29 cellular contexts compared by ENCODE assay signal in genomic region chr6:946546-946945, GRCh38.
DNase-seq lines count a peak whose midpoint lies in the region; ATAC-seq and TF ChIP-seq lines count a peak whose summit lies in the region.
"Had no signal": no experiment of that assay in that cellular context is flagged by ENCODE, and none has a peak within 500 bp of the region (broad histone marks: within the 10 kb centered on the region; RNA-seq: fewer than 3 reads in every experiment).

No MANE protein-coding gene starts in this region.

- peaks cover 5% of the 10 kb centered on the region; the same call in 1 of the 2 replicates for H3K4me1 ChIP-seq in GM23248 (ENCODE audit: insufficient read depth)
- H3K4me1 ChIP-seq: neural progenitor cell, tibial artery had no signal

- H3K9me3 Mint-ChIP-seq in stimulated activated effector memory CD8-positive, alpha-beta T cell treated with anti-CD3 and anti-CD28 coated beads, Interleukin-12 subunit alpha, Interleukin-12 subunit beta, amount 100 ng/mL, for 72 hours: no peaks in the 10 kb centered on the region
- H3K9me3 Mint-ChIP-seq: activated naive CD4-positive, alpha-beta T cell treated with anti-CD3 and anti-CD28 coated beads, Interleukin-2, amount 50 U/mL, for 72 hours; activated T-helper 1 cell treated with anti-CD3 and anti-CD28 coated beads, Interleukin-12 subunit alpha, Interleukin-12 subunit beta, Interleukin-2, Interleukin-4 antibody, amounts not matched to agents 30 ng/mL and 10 ng/mL and 1 ng/mL, durations not matched to agents 14 hours and 24 hours and 36 hours; stimulated activated naive CD8-positive, alpha-beta T cell treated with anti-CD3 and anti-CD28 coated beads, Interleukin-15, Interleukin-2, amounts not matched to agents 100 ng/mL and 50 ng/mL, for 24 hours had no signal

- H3K9me3 ChIP-seq in GM23248 (ENCODE audit: low read depth): no peaks in the 10 kb centered on the region
- H3K9me3 ChIP-seq: mucosa of descending colon, SJSA1 had no signal

- H3K4me2 ChIP-seq in GM23248 (ENCODE audit: unreplicated experiment): peak overlapping the region; percentile 33
- H3K4me2 ChIP-seq: neural progenitor cell had no signal

- H3K36me3 Mint-ChIP-seq in stimulated activated effector memory CD8-positive, alpha-beta T cell treated with anti-CD3 and anti-CD28 coated beads, Interleukin-12 subunit alpha, Interleukin-12 subunit beta, amount 100 ng/mL, for 72 hours: no peaks in the 10 kb centered on the region
- H3K36me3 Mint-ChIP-seq: activated naive CD4-positive, alpha-beta T cell treated with anti-CD3 and anti-CD28 coated beads, Interleukin-2, amount 50 U/mL, for 72 hours; CD14-positive monocyte; neural progenitor cell had no signal

- no peak overlapping the region for H3K4me3 Mint-ChIP-seq in stimulated activated effector memory CD8-positive, alpha-beta T cell treated with anti-CD3 and anti-CD28 coated beads, Interleukin-12 subunit alpha, Interleukin-12 subunit beta, amount 100 ng/mL, for 72 hours
- H3K4me3 Mint-ChIP-seq: activated T-helper 1 cell treated with anti-CD3 and anti-CD28 coated beads, Interleukin-12 subunit alpha, Interleukin-12 subunit beta, Interleukin-2, Interleukin-4 antibody, amounts not matched to agents 30 ng/mL and 10 ng/mL and 1 ng/mL, durations not matched to agents 14 hours and 24 hours and 36 hours; CD14-positive monocyte; neural progenitor cell; stimulated activated naive CD8-positive, alpha-beta T cell treated with anti-CD3 and anti-CD28 coated beads, Interleukin-15, Interleukin-2, amounts not matched to agents 100 ng/mL and 50 ng/mL, for 24 hours had no signal

- whole genome bisulfite sequencing in GM23248 (ENCODE audit: low coverage in 1 of 2, low lambda C conversion rate in 2 of 2, missing lambda C conversion rate in 2 of 2), 2 experiments: 3 to 4% methylated on average over 3 of the region's 3 CpGs

- peak; percentile 21 for DNase-seq in AG04449 (ENCODE audit: low read depth, low spot score)
- DNase-seq in GM23248: peak; percentile 77
- peak; percentile 74 for DNase-seq in dedifferentiated amniotic fluid mesenchymal stem cell (ENCODE audit: extremely low spot score)
- DNase-seq in kidney tubule cell (ENCODE audit: low spot score): peak; percentile 65
- no peak for DNase-seq in GM19240 (ENCODE audit: insufficient read length, low spot score)
- no peak for DNase-seq in NCI-H510A treated with DMSO at 0.1 percent for 48 hours (lab: John Stamatoyannopoulos, UW)
- no peak for DNase-seq in stimulated activated effector memory CD8-positive, alpha-beta T cell treated with anti-CD3 and anti-CD28 coated beads, Interleukin-12 subunit alpha, Interleukin-12 subunit beta, amount 100 ng/mL, for 72 hours (ENCODE audit: low spot score in 2 of 2)
- DNase-seq: 8988T; activated CD4-positive, alpha-beta T cell treated with anti-CD3 and anti-CD28 coated beads for 4 hours; cerebellar nuclear complex; effector CD8-positive, alpha-beta T cell; H7; heart right ventricle; mucosa of descending colon; NCI-H146; NCI-H510A; NK-92 treated with Interleukin-12 subunit alpha and Interleukin-12 subunit beta, amount 100 ng/mL, for 24 hours; small intestine; stimulated activated CD4-positive, alpha-beta T cell treated with anti-CD3 and anti-CD28 coated beads, Interleukin-4, amount 100 ng/mL, for 1 hour; tibial artery had no signal

- POLR2A ChIA-PET in AG04449 (lab: Yijun Ruan, JAX): no interaction called here

- H3K4me3 ChIP-seq in AG04449 (ENCODE audit: low read depth, low read length): no peak overlapping the region
- H3K4me3 ChIP-seq in GM23248: peak overlapping the region; percentile 35
- H3K4me3 ChIP-seq: heart right ventricle, K562, mucosa of descending colon, neural progenitor cell, SJSA1, tibial artery had no signal

- no peak overlapping the region for H3K27ac ChIP-seq in GM23248
- H3K27ac ChIP-seq: heart right ventricle, neural progenitor cell, SJSA1, tibial artery had no signal

- no peak overlapping the region for H3K9ac ChIP-seq in GM23248
- H3K9ac ChIP-seq: neural progenitor cell had no signal

- H2AFZ ChIP-seq in GM23248: peak overlapping the region; percentile 16; the same call in 1 of the 2 replicates
- H2AFZ ChIP-seq: neural progenitor cell had no signal

- TF ChIP-seq CTCF in AG04449 (IDR thresholded peaks at IDR 0.05; ENCODE audit: insufficient read depth, low read length, missing control alignments): no peak

- H3K27me3 ChIP-seq in GM23248 (replicated peaks; ENCODE audit: insufficient read depth): no peaks in the 10 kb centered on the region
- H3K27me3 ChIP-seq: neural progenitor cell, SJSA1, tibial artery had no signal

- no peaks in the 10 kb centered on the region for H3K79me2 ChIP-seq in GM23248 (ENCODE audit: insufficient read depth)

- 0 out of 2 replicates have a peak, but pooled peaks cover 11% of the 10 kb centered on the region for H3F3A ChIP-seq in GM23248 (ENCODE audit: insufficient read depth)

- no peaks in the 10 kb centered on the region for H4K20me1 ChIP-seq in GM23248 (ENCODE audit: insufficient read depth)

- H3K36me3 ChIP-seq in GM23248 (ENCODE audit: low read depth): no peaks in the 10 kb centered on the region
- H3K36me3 ChIP-seq: heart right ventricle, neural progenitor cell, SJSA1, tibial artery had no signal

- H3K4me1 Mint-ChIP-seq in stimulated activated effector memory CD8-positive, alpha-beta T cell treated with anti-CD3 and anti-CD28 coated beads, Interleukin-12 subunit alpha, Interleukin-12 subunit beta, amount 100 ng/mL, for 72 hours: no peaks in the 10 kb centered on the region
- H3K4me1 Mint-ChIP-seq: CD14-positive monocyte had no signal

- no peaks in the 10 kb centered on the region for H3K9me2 ChIP-seq in GM23248 (ENCODE audit: insufficient read depth)

- in situ Hi-C loops in GM23248 (cut with MboI): no loop called here

- CTCF ChIA-PET in AG04449 (lab: Yijun Ruan, JAX): no interaction called here

- no peak overlapping the region for H3K27ac Mint-ChIP-seq in stimulated activated effector memory CD8-positive, alpha-beta T cell treated with anti-CD3 and anti-CD28 coated beads, Interleukin-12 subunit alpha, Interleukin-12 subunit beta, amount 100 ng/mL, for 72 hours
- H3K27ac Mint-ChIP-seq: activated naive CD4-positive, alpha-beta T cell treated with anti-CD3 and anti-CD28 coated beads, Interleukin-2, amount 50 U/mL, for 72 hours; activated T-helper 1 cell treated with anti-CD3 and anti-CD28 coated beads, Interleukin-12 subunit alpha, Interleukin-12 subunit beta, Interleukin-2, Interleukin-4 antibody, amounts not matched to agents 30 ng/mL and 10 ng/mL and 1 ng/mL, durations not matched to agents 14 hours and 24 hours and 36 hours; CD14-positive monocyte; neural progenitor cell; stimulated activated naive CD8-positive, alpha-beta T cell treated with anti-CD3 and anti-CD28 coated beads, Interleukin-15, Interleukin-2, amounts not matched to agents 100 ng/mL and 50 ng/mL, for 24 hours had no signal

- ATAC-seq in HG03095 (IDR thresholded peaks at IDR 0.05; ENCODE audit: unreplicated experiment): no peak
- ATAC-seq in stimulated activated effector memory CD8-positive, alpha-beta T cell treated with anti-CD3 and anti-CD28 coated beads, Interleukin-12 subunit alpha, Interleukin-12 subunit beta, amount 100 ng/mL, for 72 hours: no peak
- ATAC-seq: activated naive CD4-positive, alpha-beta T cell treated with anti-CD3 and anti-CD28 coated beads, Interleukin-2, amount 50 U/mL, for 72 hours; heart right ventricle; K562; mucosa of descending colon; Panc1 had no signal

Comparison
In these comparisons a context has a peak if more than half of its experiments do, and no peak if none do; other contexts are left out.
1. DNase-seq: peak in AG04449 (single experiment), GM23248 (single experiment), dedifferentiated amniotic fluid mesenchymal stem cell (single experiment) and kidney tubule cell (single experiment); none in GM19240 (single experiment), NCI-H510A treated with DMSO at 0.1 percent for 48 hours (single experiment) and stimulated activated effector memory CD8-positive, alpha-beta T cell treated with anti-CD3 and anti-CD28 coated beads, Interleukin-12 subunit alpha, Interleukin-12 subunit beta, amount 100 ng/mL, for 72 hours (0 of 2).